Comparison of ENCODE assay signal across 14 cellular contexts in the genomic region with DNA sequence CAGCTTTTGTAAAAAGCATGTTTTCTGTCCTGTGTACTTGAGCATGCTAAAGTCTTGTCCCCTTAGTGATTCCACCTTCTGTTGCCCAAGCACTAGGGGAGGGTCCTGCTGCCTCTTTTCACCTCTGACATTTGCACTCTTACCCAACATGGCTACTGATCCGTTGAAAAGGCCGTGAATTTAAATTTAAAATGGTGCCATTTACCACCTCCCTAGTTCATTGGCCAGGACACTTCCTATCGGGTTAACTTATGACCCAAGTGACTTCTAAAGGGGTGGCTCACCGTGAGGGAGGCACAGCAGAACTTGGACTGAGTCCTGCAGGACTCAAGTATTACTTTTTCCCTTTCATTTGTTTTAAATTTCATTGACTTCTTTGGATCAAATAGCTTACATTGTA. TPM values are rescaled to one million over a fixed set of nuclear protein-coding genes. Genes with fewer than 3 reads are reported as not detected.
DNase-seq lines count a peak whose midpoint lies in the region; ATAC-seq and TF ChIP-seq lines count a peak whose summit lies in the region.
"Had no signal": no experiment of that assay in that cellular context is flagged by ENCODE, and none has a peak within 500 bp of the region (broad histone marks: within the 10 kb centered on the region; RNA-seq: fewer than 3 reads in every experiment).

No MANE protein-coding gene starts in this region.

- no peaks in the 10 kb centered on the region for H3K27me3 ChIP-seq in Loucy (ENCODE audit: insufficient read depth, low read length, poor library complexity, severe bottlenecking)
- H3K27me3 ChIP-seq: neutrophil, testis had no signal

- H3K9me2 ChIP-seq in Loucy (replicated peaks; ENCODE audit: low read depth, low read length), result no peaks in the 10 kb centered on the region

- H3K27me3 Mint-ChIP-seq in activated T-cell treated with anti-CD3 and anti-CD28 coated beads, Interleukin-2, amount 50 U/mL, for 72 hours (ENCODE audit: low read depth), result no peaks in the 10 kb centered on the region
- no peaks in the 10 kb centered on the region for H3K27me3 Mint-ChIP-seq in stimulated activated memory B cell treated with anti-CD40 and anti-IgM and Interleukin-4, amounts not matched to agents 10 μg/mL and 1 μg/mL and 100 μg/mL, for 72 hours
- H3K27me3 Mint-ChIP-seq: effector memory CD8-positive, alpha-beta T cell had no signal

- TF ChIP-seq CTCF in Loucy (conservative IDR thresholded peaks at IDR 0.05; ENCODE audit: low read length), result no peak

- no peaks in the 10 kb centered on the region for H3K79me2 ChIP-seq in Loucy (ENCODE audit: insufficient read depth, low read length)

- peak overlapping the region; percentile 64 to 75 for H3K4me3 Mint-ChIP-seq in activated T-cell treated with anti-CD3 and anti-CD28 coated beads, Interleukin-2, amount 50 U/mL, for 72 hours
- H3K4me3 Mint-ChIP-seq in stimulated activated memory B cell treated with anti-CD40 and anti-IgM and Interleukin-4, amounts not matched to agents 10 μg/mL and 1 μg/mL and 100 μg/mL, for 72 hours, result peak overlapping the region; percentile 27
- H3K4me3 Mint-ChIP-seq: mesothelial cell of epicardium had no signal

- H3K36me3 Mint-ChIP-seq in activated T-cell treated with anti-CD3 and anti-CD28 coated beads, Interleukin-2, amount 50 U/mL, for 72 hours (ENCODE audit: insufficient read depth in 2 of 2), result no peaks in the 10 kb centered on the region
- H3K36me3 Mint-ChIP-seq in activated naive CD4-positive, alpha-beta T cell treated with anti-CD3 and anti-CD28 coated beads, Interleukin-2, amount 50 U/mL, for 72 hours, result peaks cover 0 to 4% of the 10 kb centered on the region in 2 donors
- peaks cover 21% of the 10 kb centered on the region for H3K36me3 Mint-ChIP-seq in stimulated activated memory B cell treated with anti-CD40 and anti-IgM and Interleukin-4, amounts not matched to agents 10 μg/mL and 1 μg/mL and 100 μg/mL, for 72 hours
- H3K36me3 Mint-ChIP-seq: mesothelial cell of epicardium had no signal

- H4K20me1 ChIP-seq in Loucy (ENCODE audit: insufficient read depth, low read length, poor library complexity, severe bottlenecking), result no peaks in the 10 kb centered on the region

- peaks cover 76% of the 10 kb centered on the region for H3K4me1 Mint-ChIP-seq in activated T-cell treated with anti-CD3 and anti-CD28 coated beads, Interleukin-2, amount 50 U/mL, for 72 hours (ENCODE audit: low read depth)
- peaks cover 62% of the 10 kb centered on the region for H3K4me1 Mint-ChIP-seq in stimulated activated memory B cell treated with anti-CD40 and anti-IgM and Interleukin-4, amounts not matched to agents 10 μg/mL and 1 μg/mL and 100 μg/mL, for 72 hours
- H3K4me1 Mint-ChIP-seq: mesothelial cell of epicardium had no signal

- DNase-seq in activated T-cell treated with anti-CD3 and anti-CD28 coated beads, Interleukin-2, amount 50 U/mL, for 72 hours, result no peak
- no peak for DNase-seq in activated T-cell treated with anti-CD3 and anti-CD28 coated beads for 4 hours
- DNase-seq in activated naive CD4-positive, alpha-beta T cell treated with anti-CD3 and anti-CD28 coated beads, Interleukin-2, amount 50 U/mL, for 72 hours (ENCODE audit: low spot score in 2 of 2), result no peak
- DNase-seq in stimulated activated CD4-positive, alpha-beta T cell treated with anti-CD3 and anti-CD28 coated beads, Interleukin-15, amount 100 ng/mL, for 24 hours, result no peak

- no peaks in the 10 kb centered on the region for H3K9me3 Mint-ChIP-seq in activated T-cell treated with anti-CD3 and anti-CD28 coated beads, Interleukin-2, amount 50 U/mL, for 72 hours
- no peaks in the 10 kb centered on the region for H3K9me3 Mint-ChIP-seq in activated naive CD4-positive, alpha-beta T cell treated with anti-CD3 and anti-CD28 coated beads, Interleukin-2, amount 50 U/mL, for 72 hours
- no peaks in the 10 kb centered on the region for H3K9me3 Mint-ChIP-seq in stimulated activated memory B cell treated with anti-CD40 and anti-IgM and Interleukin-4, amounts not matched to agents 10 μg/mL and 1 μg/mL and 100 μg/mL, for 72 hours
- H3K9me3 Mint-ChIP-seq: effector memory CD8-positive, alpha-beta T cell had no signal

- H3K36me3 ChIP-seq in Loucy (ENCODE audit: insufficient read depth, low read length), result no peaks in the 10 kb centered on the region
- H3K36me3 ChIP-seq: neutrophil had no signal

- no peak overlapping the region for H3K4me2 ChIP-seq in Loucy (ENCODE audit: low read depth, low read length, poor library complexity, severe bottlenecking)

- ATAC-seq in activated T-cell treated with anti-CD3 and anti-CD28 coated beads, Interleukin-2, amount 50 U/mL, for 72 hours (replicated peaks in 1 of 2), result no peak
- peak in 1 of 2 donors; percentile 26 for ATAC-seq in activated naive CD4-positive, alpha-beta T cell treated with anti-CD3 and anti-CD28 coated beads, Interleukin-2, amount 50 U/mL, for 72 hours
- ATAC-seq in stimulated activated memory B cell treated with anti-CD40 and anti-IgM and Interleukin-4, amounts not matched to agents 10 μg/mL and 1 μg/mL and 100 μg/mL, for 72 hours, result no peak
- ATAC-seq in HG03095 (IDR thresholded peaks at IDR 0.05; ENCODE audit: unreplicated experiment), result no peak

- H3K9ac ChIP-seq in Loucy (ENCODE audit: low read depth, low read length, poor library complexity, severe bottlenecking), result no peak overlapping the region

- H3K27ac Mint-ChIP-seq in activated T-cell treated with anti-CD3 and anti-CD28 coated beads, Interleukin-2, amount 50 U/mL, for 72 hours, result peak overlapping the region; percentile 82
- peak overlapping the region; percentile 88 to 98 for H3K27ac Mint-ChIP-seq in activated naive CD4-positive, alpha-beta T cell treated with anti-CD3 and anti-CD28 coated beads, Interleukin-2, amount 50 U/mL, for 72 hours
- peak overlapping the region; percentile 26 for H3K27ac Mint-ChIP-seq in stimulated activated memory B cell treated with anti-CD40 and anti-IgM and Interleukin-4, amounts not matched to agents 10 μg/mL and 1 μg/mL and 100 μg/mL, for 72 hours
- H3K27ac Mint-ChIP-seq: mesothelial cell of epicardium had no signal

- H3F3A ChIP-seq in Loucy (ENCODE audit: low read depth), result no peaks in the 10 kb centered on the region

- no peaks in the 10 kb centered on the region for H3K9me3 ChIP-seq in Loucy (ENCODE audit: insufficient read depth, low read depth, low read length)
- H3K9me3 ChIP-seq: neutrophil, testis had no signal

- H2AFZ ChIP-seq in Loucy (ENCODE audit: low read length), result peak overlapping the region; percentile 91

- no peak overlapping the region for H3K4me3 ChIP-seq in Loucy (ENCODE audit: low read length, poor library complexity, severe bottlenecking)

- peaks cover 31% of the 10 kb centered on the region for H3K4me1 ChIP-seq in Loucy (ENCODE audit: insufficient read depth, low read length, poor library complexity, severe bottlenecking)
- H3K4me1 ChIP-seq: Caco-2, testis had no signal

RNA-seq across cellular contexts. Expression of a gene that starts 33.3 kb away (rescaled TPM):
- total RNA-seq in activated T-cell treated with anti-CD3 and anti-CD28 coated beads, Interleukin-2, amount 50 U/mL, for 72 hours, result 10 to 100 TPM; 38.4 to 41.7 TPM
- 10 to 100 TPM; 24.7 to 40.7 TPM for total RNA-seq in activated naive CD4-positive, alpha-beta T cell treated with anti-CD3 and anti-CD28 coated beads, Interleukin-2, amount 50 U/mL, for 72 hours
- total RNA-seq: Caco-2, chondrocyte, Daoy, mesothelial cell of epicardium had no signal

Comparison
In these comparisons a context has a peak if more than half of its experiments do, and no peak if none do; other contexts are left out.
1. H3K27ac Mint-ChIP-seq: peak in every context shown above with its lines; median percentile 93 in activated naive CD4-positive, alpha-beta T cell treated with anti-CD3 and anti-CD28 coated beads, Interleukin-2, amount 50 U/mL, for 72 hours; 82 in activated T-cell treated with anti-CD3 and anti-CD28 coated beads, Interleukin-2, amount 50 U/mL, for 72 hours; 26 in stimulated activated memory B cell treated with anti-CD40 and anti-IgM and Interleukin-4, amounts not matched to agents 10 μg/mL and 1 μg/mL and 100 μg/mL, for 72 hours.